9 cellular contexts compared by ENCODE assay signal in genomic region chr22:41857860-41858199, GRCh38. TPM values are rescaled to one million over a fixed set of nuclear protein-coding genes. Genes with fewer than 3 reads are reported as not detected.
A peak's percentile ranks its signal among the peaks of the same experiment; 100 is the strongest.
DNase-seq lines count a peak whose midpoint lies in the region; ATAC-seq and TF ChIP-seq lines count a peak whose summit lies in the region.
"Had no signal": no experiment of that assay in that cellular context is flagged by ENCODE, and none has a peak within 500 bp of the region (broad histone marks: within the 10 kb centered on the region; RNA-seq: fewer than 3 reads in every experiment).

No MANE protein-coding gene starts in this region.

- H3K27ac ChIP-seq in foreskin keratinocyte, result peak overlapping the region; percentile 7
- no peak overlapping the region for H3K27ac ChIP-seq in PC-3 (ENCODE audit: low read length)

- H4K20me1 ChIP-seq in PC-3 (ENCODE audit: low read length), result peaks cover 13% of the 10 kb centered on the region; the same call in 1 of the 2 replicates

- H3K9ac ChIP-seq in PC-3 (ENCODE audit: low read length), result no peak overlapping the region

- peaks cover 26% of the 10 kb centered on the region for H3K36me3 Mint-ChIP-seq in stimulated activated naive CD8-positive, alpha-beta T cell treated with anti-CD3 and anti-CD28 coated beads, Interleukin-15, Interleukin-2, amounts not matched to agents 100 ng/mL and 50 ng/mL, for 24 hours (ENCODE audit: low read depth)
- H3K36me3 Mint-ChIP-seq in activated CD4-positive, alpha-beta memory T cell treated with anti-CD3 and anti-CD28 coated beads, Interleukin-2, amount 10 ng/mL, durations not matched to agents 7 days and 5 days (ENCODE audit: low read depth), result peaks cover 24% of the 10 kb centered on the region

- DNase-seq in stimulated activated naive CD8-positive, alpha-beta T cell treated with anti-CD3 and anti-CD28 coated beads, Interleukin-15, Interleukin-2, amounts not matched to agents 100 U/mL and 50 U/mL, for 24 hours, result no peak
- no peak for DNase-seq in activated CD4-positive, alpha-beta memory T cell treated with anti-CD3 and anti-CD28 coated beads, Interleukin-2, amount 10 ng/mL, durations not matched to agents 7 days and 5 days
- DNase-seq in foreskin keratinocyte, result no peak
- DNase-seq in nucleus accumbens (lab: John Stamatoyannopoulos, UW), result no peak
- no peak for DNase-seq in PC-3

- no peaks in the 10 kb centered on the region for H3K9me3 Mint-ChIP-seq in stimulated activated naive CD8-positive, alpha-beta T cell treated with anti-CD3 and anti-CD28 coated beads, Interleukin-15, Interleukin-2, amounts not matched to agents 100 ng/mL and 50 ng/mL, for 24 hours
- H3K9me3 Mint-ChIP-seq in activated CD4-positive, alpha-beta memory T cell treated with anti-CD3 and anti-CD28 coated beads, Interleukin-2, amount 10 ng/mL, durations not matched to agents 7 days and 5 days, result no peaks in the 10 kb centered on the region
- H3K9me3 Mint-ChIP-seq: activated naive CD8-positive, alpha-beta T cell treated with anti-CD3 and anti-CD28 coated beads, Interleukin-2, amount 10 ng/mL, durations not matched to agents 7 days and 5 days had no signal

- no peak overlapping the region for H3K4me2 ChIP-seq in PC-3 (ENCODE audit: low read length)

- H3K4me3 Mint-ChIP-seq in stimulated activated naive CD8-positive, alpha-beta T cell treated with anti-CD3 and anti-CD28 coated beads, Interleukin-15, Interleukin-2, amounts not matched to agents 100 ng/mL and 50 ng/mL, for 24 hours, result peak overlapping the region; percentile 54
- H3K4me3 Mint-ChIP-seq in activated CD4-positive, alpha-beta memory T cell treated with anti-CD3 and anti-CD28 coated beads, Interleukin-2, amount 10 ng/mL, durations not matched to agents 7 days and 5 days, result no peak overlapping the region

- H3K4me1 ChIP-seq in foreskin keratinocyte, result peaks cover 44% of the 10 kb centered on the region
- peaks cover 27% of the 10 kb centered on the region for H3K4me1 ChIP-seq in PC-3 (ENCODE audit: insufficient read depth, low read length)

- H3K79me2 ChIP-seq in PC-3 (ENCODE audit: low read length), result peaks cover 63% of the 10 kb centered on the region

- H3K9me2 ChIP-seq in PC-3 (replicated peaks; ENCODE audit: low read length), result no peaks in the 10 kb centered on the region

- H3K27me3 Mint-ChIP-seq in stimulated activated naive CD8-positive, alpha-beta T cell treated with anti-CD3 and anti-CD28 coated beads, Interleukin-15, Interleukin-2, amounts not matched to agents 100 ng/mL and 50 ng/mL, for 24 hours, result no peaks in the 10 kb centered on the region
- no peaks in the 10 kb centered on the region for H3K27me3 Mint-ChIP-seq in activated CD4-positive, alpha-beta memory T cell treated with anti-CD3 and anti-CD28 coated beads, Interleukin-2, amount 10 ng/mL, durations not matched to agents 7 days and 5 days
- H3K27me3 Mint-ChIP-seq: activated naive CD8-positive, alpha-beta T cell treated with anti-CD3 and anti-CD28 coated beads, Interleukin-2, amount 10 ng/mL, durations not matched to agents 7 days and 5 days had no signal

- no peak for ATAC-seq in stimulated activated naive CD8-positive, alpha-beta T cell treated with anti-CD3 and anti-CD28 coated beads, Interleukin-15, Interleukin-2, amounts not matched to agents 100 U/mL and 50 U/mL, for 24 hours
- ATAC-seq in foreskin keratinocyte, result no peak
- no peak for ATAC-seq in GM19023 (IDR thresholded peaks at IDR 0.05; ENCODE audit: unreplicated experiment)
- ATAC-seq in PC-3, result no peak
- ATAC-seq in GM18519 (IDR thresholded peaks at IDR 0.05; ENCODE audit: low FRiP score, unreplicated experiment), result no peak

- H3K4me3 ChIP-seq in PC-3 (ENCODE audit: low read length), result no peak overlapping the region

- TF ChIP-seq CTCF in foreskin keratinocyte (conservative IDR thresholded peaks at IDR 0.05) (no peak), PC-3 (conservative IDR thresholded peaks at IDR 0.05; ENCODE audit: low read depth, low read length) (no peak; the same call in 1 of the 2 replicates)

- H3K27me3 ChIP-seq in foreskin keratinocyte, result no peaks in the 10 kb centered on the region
- no peaks in the 10 kb centered on the region for H3K27me3 ChIP-seq in PC-3 (ENCODE audit: low read length)

- POLR2A ChIA-PET in activated CD4-positive, alpha-beta memory T cell treated with anti-CD3 and anti-CD28 coated beads, Interleukin-2, amount 10 ng/mL, durations not matched to agents 7 days and 5 days (lab: Charles Lee), result interaction anchor here (1.0 to 6.3 kb wide), 6 partner anchors 14 to 83 kb away, joined by 5 to 48 read pairs (median 10); partner anchors contain the start of genes CCDC134 and SREBF2
- POLR2A ChIA-PET in PC-3 (lab: Charles Lee; ENCODE audit: unreplicated experiment), result no interaction called here

- H3K36me3 ChIP-seq in PC-3 (ENCODE audit: low read depth, low read length), result no peaks in the 10 kb centered on the region

- no peaks in the 10 kb centered on the region for H3K9me3 ChIP-seq in PC-3 (ENCODE audit: low read length)

- H3F3A ChIP-seq in PC-3 (ENCODE audit: low read length, unreplicated experiment), result no peaks in the 10 kb centered on the region

- no peak overlapping the region for H2AFZ ChIP-seq in PC-3 (ENCODE audit: low read length)

- H3K4me1 Mint-ChIP-seq in stimulated activated naive CD8-positive, alpha-beta T cell treated with anti-CD3 and anti-CD28 coated beads, Interleukin-15, Interleukin-2, amounts not matched to agents 100 ng/mL and 50 ng/mL, for 24 hours (ENCODE audit: low read depth), result peaks cover 83% of the 10 kb centered on the region
- H3K4me1 Mint-ChIP-seq in activated CD4-positive, alpha-beta memory T cell treated with anti-CD3 and anti-CD28 coated beads, Interleukin-2, amount 10 ng/mL, durations not matched to agents 7 days and 5 days, result peaks cover 76% of the 10 kb centered on the region

- H3K27ac Mint-ChIP-seq in stimulated activated naive CD8-positive, alpha-beta T cell treated with anti-CD3 and anti-CD28 coated beads, Interleukin-15, Interleukin-2, amounts not matched to agents 100 ng/mL and 50 ng/mL, for 24 hours, result peak overlapping the region; percentile 90
- H3K27ac Mint-ChIP-seq in activated CD4-positive, alpha-beta memory T cell treated with anti-CD3 and anti-CD28 coated beads, Interleukin-2, amount 10 ng/mL, durations not matched to agents 7 days and 5 days, result peak overlapping the region; percentile 86

- intact Hi-C loops in PC-3 (cut with micrococcal nuclease), result loop anchor here (1.0 to 2.0 kb wide), 2 partner anchors 17 to 36 kb away; no protein-coding TSS in a partner anchor

- CTCF ChIA-PET in activated CD4-positive, alpha-beta memory T cell treated with anti-CD3 and anti-CD28 coated beads, Interleukin-2, amount 10 ng/mL, durations not matched to agents 7 days and 5 days (lab: Charles Lee), result interaction anchor here (0.6 to 4.4 kb wide), 19 partner anchors 10 to 224 kb away, joined by 3 to 30 read pairs (median 7); partner anchors contain the start of genes CCDC134, CENPM, MEI1 and SREBF2
- CTCF ChIA-PET in PC-3 (lab: Charles Lee), result interaction anchor here (1.3 to 1.4 kb wide), 2 partner anchors 35 to 161 kb away, joined by 4 to 6 read pairs; no protein-coding TSS in a partner anchor

- no TSS peak for BruUV-seq in PC-3 (replicated peaks; lab: Mats Ljungman, UMichigan)

RNA-seq across cellular contexts. Expression of gene SREBF2, which starts 24.9 kb away (rescaled TPM):
- total RNA-seq in activated CD4-positive, alpha-beta memory T cell treated with anti-CD3 and anti-CD28 coated beads, Interleukin-2, amount 10 ng/mL, durations not matched to agents 7 days and 5 days, result 100 to 1,000 TPM; 150 to 157 TPM
- 82.0 and 83.0 TPM in 2 replicates for total RNA-seq in foreskin keratinocyte
- 57.6 and 62.4 TPM in 2 replicates for polyA plus RNA-seq in foreskin keratinocyte
- 38.7 and 40.0 TPM in 2 replicates for total RNA-seq in PC-3 (2014; rRNA removed)

RNA-seq across cellular contexts. Expression of gene SHISA8, which starts 57.0 kb away (rescaled TPM):
- not detected for total RNA-seq in activated CD4-positive, alpha-beta memory T cell treated with anti-CD3 and anti-CD28 coated beads, Interleukin-2, amount 10 ng/mL, durations not matched to agents 7 days and 5 days
- total RNA-seq in foreskin keratinocyte (not detected in 2 replicates), PC-3 (2014; rRNA removed) (not detected in 2 replicates)
- not detected in 2 replicates for polyA plus RNA-seq in foreskin keratinocyte
- total RNA-seq: activated naive CD8-positive, alpha-beta T cell treated with anti-CD3 and anti-CD28 coated beads, Interleukin-2, amount 10 ng/mL, durations not matched to agents 7 days and 5 days had no signal

RNA-seq across cellular contexts. Expression of gene CCDC134, which starts 57.4 kb away (rescaled TPM):
- 10 to 100 TPM; 17.9 to 20.3 TPM for total RNA-seq in activated CD4-positive, alpha-beta memory T cell treated with anti-CD3 and anti-CD28 coated beads, Interleukin-2, amount 10 ng/mL, durations not matched to agents 7 days and 5 days
- total RNA-seq in foreskin keratinocyte (10.6 and 11.9 TPM in 2 replicates), PC-3 (2014; rRNA removed) (7.9 and 17.6 TPM in 2 replicates)
- polyA plus RNA-seq in foreskin keratinocyte, result 6.1 and 7.3 TPM in 2 replicates
